In the genomic region with DNA sequence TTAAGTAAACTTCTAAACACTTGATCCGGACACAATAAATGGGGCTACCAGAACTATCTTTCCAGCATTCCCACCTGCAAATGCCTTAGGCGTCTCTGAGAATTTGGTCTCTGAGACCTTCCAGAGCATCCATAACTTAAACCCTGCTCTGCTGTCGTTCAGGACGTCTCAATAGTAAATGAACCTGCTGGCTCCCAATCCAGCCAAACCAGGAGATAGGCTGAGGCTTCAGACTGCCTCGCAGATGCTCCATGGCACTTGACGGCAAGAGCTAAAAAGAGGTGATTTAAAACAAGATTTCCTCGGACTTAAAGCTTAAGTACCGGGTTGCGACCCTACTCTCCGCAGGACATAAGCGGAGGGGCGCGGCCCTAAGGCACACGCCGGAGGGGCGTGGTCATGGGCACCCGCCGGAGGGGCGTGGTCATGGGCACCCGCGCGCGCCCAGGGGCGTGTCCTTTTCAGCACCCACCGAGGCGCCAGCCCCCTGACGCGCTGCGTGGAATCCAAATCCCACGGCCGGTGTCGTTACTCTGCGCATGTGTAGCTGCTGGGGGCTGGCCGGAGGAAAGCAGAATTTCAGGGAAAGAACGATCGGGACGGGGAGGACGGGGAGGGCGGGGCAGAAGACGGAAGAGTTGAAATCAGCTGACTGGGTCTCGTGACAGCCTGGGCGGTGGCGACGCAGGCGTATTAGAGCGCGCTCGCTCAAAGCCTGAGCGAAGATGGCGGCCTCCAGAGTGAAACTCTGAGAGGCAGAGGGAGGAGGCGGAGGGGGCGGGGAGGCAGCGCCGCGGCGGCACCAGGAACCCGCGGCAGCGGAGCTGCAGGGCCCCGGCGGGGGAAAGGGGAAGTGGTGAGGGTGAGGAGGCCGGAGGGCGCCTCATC, we compare ENCODE assay signal across 8 cellular contexts. TPM values are rescaled to one million over a fixed set of nuclear protein-coding genes. Genes with fewer than 3 reads are reported as not detected.
A peak's percentile ranks its signal among the peaks of the same experiment; 100 is the strongest.
DNase-seq lines count a peak whose midpoint lies in the region; TF ChIP-seq lines count a peak whose summit lies in the region.

A gene with protein sequence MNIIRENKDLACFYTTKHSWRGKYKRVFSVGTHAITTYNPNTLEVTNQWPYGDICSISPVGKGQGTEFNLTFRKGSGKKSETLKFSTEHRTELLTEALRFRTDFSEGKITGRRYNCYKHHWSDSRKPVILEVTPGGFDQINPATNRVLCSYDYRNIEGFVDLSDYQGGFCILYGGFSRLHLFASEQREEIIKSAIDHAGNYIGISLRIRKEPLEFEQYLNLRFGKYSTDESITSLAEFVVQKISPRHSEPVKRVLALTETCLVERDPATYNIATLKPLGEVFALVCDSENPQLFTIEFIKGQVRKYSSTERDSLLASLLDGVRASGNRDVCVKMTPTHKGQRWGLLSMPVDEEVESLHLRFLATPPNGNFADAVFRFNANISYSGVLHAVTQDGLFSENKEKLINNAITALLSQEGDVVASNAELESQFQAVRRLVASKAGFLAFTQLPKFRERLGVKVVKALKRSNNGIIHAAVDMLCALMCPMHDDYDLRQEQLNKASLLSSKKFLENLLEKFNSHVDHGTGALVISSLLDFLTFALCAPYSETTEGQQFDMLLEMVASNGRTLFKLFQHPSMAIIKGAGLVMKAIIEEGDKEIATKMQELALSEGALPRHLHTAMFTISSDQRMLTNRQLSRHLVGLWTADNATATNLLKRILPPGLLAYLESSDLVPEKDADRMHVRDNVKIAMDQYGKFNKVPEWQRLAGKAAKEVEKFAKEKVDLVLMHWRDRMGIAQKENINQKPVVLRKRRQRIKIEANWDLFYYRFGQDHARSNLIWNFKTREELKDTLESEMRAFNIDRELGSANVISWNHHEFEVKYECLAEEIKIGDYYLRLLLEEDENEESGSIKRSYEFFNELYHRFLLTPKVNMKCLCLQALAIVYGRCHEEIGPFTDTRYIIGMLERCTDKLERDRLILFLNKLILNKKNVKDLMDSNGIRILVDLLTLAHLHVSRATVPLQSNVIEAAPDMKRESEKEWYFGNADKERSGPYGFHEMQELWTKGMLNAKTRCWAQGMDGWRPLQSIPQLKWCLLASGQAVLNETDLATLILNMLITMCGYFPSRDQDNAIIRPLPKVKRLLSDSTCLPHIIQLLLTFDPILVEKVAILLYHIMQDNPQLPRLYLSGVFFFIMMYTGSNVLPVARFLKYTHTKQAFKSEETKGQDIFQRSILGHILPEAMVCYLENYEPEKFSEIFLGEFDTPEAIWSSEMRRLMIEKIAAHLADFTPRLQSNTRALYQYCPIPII (N-terminal part only) (plus strand): TSS at position 696 of the 888 bp plus-strand sequence. CDS start 17,049 bp downstream, outside the sequence.

- peak within 1 kb of the TSS; percentile 87 for H3K27ac Mint-ChIP-seq in HFFc6
- peak within 1 kb of the TSS; percentile 90 for H3K27ac Mint-ChIP-seq in activated naive CD4-positive, alpha-beta T cell treated with anti-CD3 and anti-CD28 coated beads for 36 hours

- H3K4me3 Mint-ChIP-seq in HFFc6: peak within 1 kb of the TSS; percentile 96
- peak within 1 kb of the TSS; percentile 91 for H3K4me3 Mint-ChIP-seq in activated naive CD4-positive, alpha-beta T cell treated with anti-CD3 and anti-CD28 coated beads for 36 hours

- H3K4me1 Mint-ChIP-seq in HFFc6 (ENCODE audit: low read depth): peaks cover 44% of the 10 kb centered on the region
- H3K4me1 Mint-ChIP-seq in activated naive CD4-positive, alpha-beta T cell treated with anti-CD3 and anti-CD28 coated beads for 36 hours (ENCODE audit: low read depth): peaks cover 22% of the 10 kb centered on the region

- H3K27me3 Mint-ChIP-seq in HFFc6 (ENCODE audit: insufficient read depth): no peaks in the 10 kb centered on the region; the same call in 1 of the 2 replicates
- H3K27me3 Mint-ChIP-seq in activated naive CD4-positive, alpha-beta T cell treated with anti-CD3 and anti-CD28 coated beads for 36 hours (ENCODE audit: low read depth): no peaks in the 10 kb centered on the region

- H3K27ac ChIP-seq in neutrophil: peak within 1 kb of the TSS; percentile 98

- no peaks in the 10 kb centered on the region for H3K36me3 ChIP-seq in neutrophil

- TF ChIP-seq CTCF in HFFc6 (IDR thresholded peaks at IDR 0.05) (no peak), neutrophil (IDR thresholded peaks at IDR 0.05) (no peak), subcutaneous adipose tissue (IDR thresholded peaks at IDR 0.05; ENCODE audit: low read depth) (no peak)

- H3K36me3 Mint-ChIP-seq in HFFc6 (ENCODE audit: low read depth): peaks cover 21% of the 10 kb centered on the region
- peaks cover 1% of the 10 kb centered on the region for H3K36me3 Mint-ChIP-seq in activated naive CD4-positive, alpha-beta T cell treated with anti-CD3 and anti-CD28 coated beads for 36 hours (ENCODE audit: low read depth)

- peak; percentile 86 for DNase-seq in GM04504 (ENCODE audit: low read depth)
- peak; percentile 94 for DNase-seq in HFFc6
- DNase-seq in NAMALWA (ENCODE audit: low spot score): peak; percentile 97
- peak; percentile 92 for DNase-seq in SK-N-DZ (ENCODE audit: low spot score)
- DNase-seq in activated naive CD4-positive, alpha-beta T cell treated with anti-CD3 and anti-CD28 coated beads for 36 hours: peak; percentile 92
- peak; percentile 93 for DNase-seq in germinal center (ENCODE audit: low spot score)

- peaks cover 21 to 33% of the 10 kb centered on the region in 2 experiments for H3K4me1 ChIP-seq in neutrophil (ENCODE audit: control insufficient read depth in 1 of 2, insufficient read depth in 1 of 2, low read depth in 1 of 2, low read length in 1 of 2)

- H3K4me3 ChIP-seq in neutrophil (ENCODE audit: low read depth in 1 of 2, low read length in 1 of 2): peak within 1 kb of the TSS; percentile 92 to 96

- H3K9me3 Mint-ChIP-seq in HFFc6: no peaks in the 10 kb centered on the region
- H3K9me3 Mint-ChIP-seq in activated naive CD4-positive, alpha-beta T cell treated with anti-CD3 and anti-CD28 coated beads for 36 hours: no peaks in the 10 kb centered on the region

- CTCF ChIA-PET in activated naive CD4-positive, alpha-beta T cell treated with anti-CD3 and anti-CD28 coated beads for 36 hours (lab: Charles Lee): interaction anchor here (0.5 to 1.0 kb wide), 2 partner anchors 12 to 67 kb away, joined by 3 read pairs; no protein-coding TSS in a partner anchor

- no peaks in the 10 kb centered on the region for H3K9me3 ChIP-seq in neutrophil

- no peaks in the 10 kb centered on the region for H3K27me3 ChIP-seq in neutrophil

- intact Hi-C loops in activated naive CD4-positive, alpha-beta T cell treated with anti-CD3 and anti-CD28 coated beads for 36 hours (cut with micrococcal nuclease): loop anchor here (1.0 to 5.0 kb wide), 13 partner anchors 15 to 1390 kb away; a partner anchor contains a TSS

RNA-seq across cellular contexts. Expression of the gene that starts here (rescaled TPM):
- 10 to 100 TPM; 55.9 to 66.4 (median 60.1) TPM for total RNA-seq in HFFc6 (2021; fragmentation: NEBNext Ultra II Directional; extraction: Animal tissue kit (Norgen Biotek cat#: 25700))
- polyA plus RNA-seq in SK-N-DZ (2014; cell fraction: cytosol; rRNA removed): 14.0 and 16.9 TPM in 2 replicates
- 24.3 and 29.4 TPM in 2 replicates for polyA plus RNA-seq in SK-N-DZ (2014; cell fraction: nucleus; rRNA removed)
- total RNA-seq in activated naive CD4-positive, alpha-beta T cell treated with anti-CD3 and anti-CD28 coated beads for 36 hours: 10 to 100 TPM; 32.8 to 33.6 TPM
- total RNA-seq in subcutaneous adipose tissue: 10 to 100 TPM; 55.6 to 79.7 (median 66.3) TPM

Comparison
In these comparisons a context has a peak if more than half of its experiments do, and no peak if none do; other contexts are left out.
1. Peak in every context shown above with its lines: DNase-seq, H3K4me3 ChIP-seq and H3K27ac ChIP-seq.